ENCODE assay signal across 23 cellular contexts in the genomic region with DNA sequence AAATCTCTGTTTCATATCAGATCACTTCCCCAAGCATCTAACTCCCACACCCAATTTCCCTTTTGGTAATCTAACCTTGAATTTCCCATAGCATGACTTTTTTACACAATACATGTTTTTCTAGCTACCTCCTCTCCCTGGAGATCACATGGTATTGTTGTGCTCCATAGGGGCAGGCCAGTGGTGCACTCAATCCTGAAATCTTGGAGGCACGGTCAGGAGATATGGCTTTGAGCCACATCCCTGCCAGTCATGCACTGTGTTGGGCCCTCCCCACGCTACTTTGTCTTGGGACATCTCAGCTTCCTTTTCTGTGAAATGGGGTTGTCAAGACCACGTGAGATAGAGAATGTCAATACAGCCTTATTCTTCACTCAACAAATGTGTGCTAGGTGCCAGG. TPM values are rescaled to one million over a fixed set of nuclear protein-coding genes. Genes with fewer than 3 reads are reported as not detected.
"Had no signal": no experiment of that assay in that cellular context is flagged by ENCODE, and none has a peak within 500 bp of the region (broad histone marks: within the 10 kb centered on the region; RNA-seq: fewer than 3 reads in every experiment).

No MANE protein-coding gene starts in this region.

- H3K27ac ChIP-seq: coronary artery, esophagus squamous epithelium, gastroesophageal sphincter, left ventricle myocardium inferior, parathyroid adenoma, prostate gland, right lobe of liver, spleen, tibial artery had no signal

- FAIRE-seq: endometrium had no signal

- H3K9me3 ChIP-seq: esophagus squamous epithelium, gastroesophageal sphincter, left ventricle myocardium inferior, prostate gland, right lobe of liver, tibial artery had no signal

- DNase-seq: effector memory CD4-positive, alpha-beta T cell; esophagus squamous epithelium; foreskin fibroblast; glutamatergic neuron; left ventricle myocardium inferior; mesenchymal stem cell; naive B cell; retina; right lobe of liver; spleen; stimulated activated CD4-positive, alpha-beta T cell treated with anti-CD3 and anti-CD28 coated beads, Interleukin-15, amount 100 ng/mL, for 24 hours; stimulated activated CD4-positive, alpha-beta T cell treated with anti-CD3 and anti-CD28 coated beads, Interleukin-1b, Interleukin-23, amount 100 ng/mL, for 48 hours; stimulated activated CD4-positive, alpha-beta T cell treated with anti-CD3 and anti-CD28 coated beads, Interleukin-4, amount 100 ng/mL, for 24 hours; tibial artery had no signal

- H3K9me3 Mint-ChIP-seq: stimulated activated memory B cell treated with anti-CD40 and anti-IgM and Interleukin-4, amounts not matched to agents 10 μg/mL and 1 μg/mL and 100 μg/mL, for 72 hours; stimulated activated naive CD8-positive, alpha-beta T cell treated with anti-CD3 and anti-CD28 coated beads, Interleukin-15, Interleukin-2, amounts not matched to agents 100 ng/mL and 50 ng/mL, for 24 hours had no signal

- H3K79me2 ChIP-seq: parathyroid adenoma had no signal

- H3K4me3 Mint-ChIP-seq: naive B cell; nephron; stimulated activated memory B cell treated with anti-CD40 and anti-IgM and Interleukin-4, amounts not matched to agents 10 μg/mL and 1 μg/mL and 100 μg/mL, for 72 hours; stimulated activated naive CD8-positive, alpha-beta T cell treated with anti-CD3 and anti-CD28 coated beads, Interleukin-15, Interleukin-2, amounts not matched to agents 100 ng/mL and 50 ng/mL, for 24 hours had no signal

- H3K27ac Mint-ChIP-seq: nephron; stimulated activated memory B cell treated with anti-CD40 and anti-IgM and Interleukin-4, amounts not matched to agents 10 μg/mL and 1 μg/mL and 100 μg/mL, for 72 hours; stimulated activated naive CD8-positive, alpha-beta T cell treated with anti-CD3 and anti-CD28 coated beads, Interleukin-15, Interleukin-2, amounts not matched to agents 100 ng/mL and 50 ng/mL, for 24 hours had no signal

- H3K27me3 ChIP-seq: esophagus squamous epithelium, gastroesophageal sphincter, right lobe of liver, spleen, tibial artery had no signal

- H3K4me1 ChIP-seq: gastroesophageal sphincter, left ventricle myocardium inferior, parathyroid adenoma, prostate gland, right lobe of liver, spleen had no signal

- H3K4me3 ChIP-seq: coronary artery, esophagus squamous epithelium, gastroesophageal sphincter, left ventricle myocardium inferior, lung, prostate gland, right lobe of liver, spleen, tibial artery had no signal

- H2AFZ ChIP-seq: parathyroid adenoma had no signal

- H3K36me3 ChIP-seq: esophagus squamous epithelium, gastroesophageal sphincter, left ventricle myocardium inferior, prostate gland, right lobe of liver, spleen, tibial artery had no signal

- H3K9ac ChIP-seq: parathyroid adenoma had no signal

RNA-seq across cellular contexts. Expression of gene NNAT, which starts 36.7 kb away (rescaled TPM):
- total RNA-seq: right lobe of liver had no signal
